ENCODE assay signal across 8 cellular contexts in the genomic region with DNA sequence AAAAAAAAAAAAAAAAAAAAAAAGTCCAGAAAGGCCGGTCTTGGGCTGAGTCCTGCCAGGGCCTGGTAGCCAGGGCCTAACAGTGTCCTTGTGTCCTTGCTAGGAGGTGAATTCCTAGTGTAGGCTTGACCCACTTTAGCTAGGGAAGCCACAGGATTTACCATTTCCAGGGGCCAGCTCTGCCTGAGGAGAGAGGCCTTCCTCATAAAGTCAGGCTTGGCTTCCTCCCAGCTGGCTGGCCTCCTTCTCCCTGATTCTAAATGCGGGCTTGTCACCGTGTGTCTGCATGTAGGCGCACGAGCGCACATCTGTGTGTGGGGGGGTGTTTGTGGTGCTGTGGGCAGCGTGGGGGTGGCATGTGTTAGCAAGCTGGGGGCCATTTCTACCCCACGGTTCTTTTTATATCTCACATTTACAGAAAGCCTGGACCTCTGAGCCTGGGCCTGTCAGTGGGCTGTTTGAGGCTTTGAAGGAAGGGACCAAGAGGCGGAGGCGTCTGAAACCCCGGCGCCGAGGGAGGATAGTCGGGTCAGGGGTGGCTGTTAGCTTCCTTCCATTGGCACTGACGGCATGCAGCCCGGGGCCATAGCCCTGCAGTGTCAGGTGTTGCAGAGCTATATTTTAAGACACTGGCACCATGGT. TPM values are rescaled to one million over a fixed set of nuclear protein-coding genes. Genes with fewer than 3 reads are reported as not detected.
DNase-seq lines count a peak whose midpoint lies in the region; ATAC-seq and TF ChIP-seq lines count a peak whose summit lies in the region.

No MANE protein-coding gene starts in this region.

- no peaks in the 10 kb centered on the region for H3K4me1 ChIP-seq in RWPE2 (ENCODE audit: insufficient read depth, poor library complexity, severe bottlenecking)
- peaks cover 8 to 14% (median 9%) of the 10 kb centered on the region in 4 donors for H3K4me1 ChIP-seq in upper lobe of left lung

- DNase-seq in DMS 273 (lab: John Stamatoyannopoulos, UW; ENCODE audit: unreplicated experiment) (peak; percentile 90), DMS 273 treated with DMSO at 0.1 percent for 48 hours (lab: John Stamatoyannopoulos, UW) (no peak), RWPE2 (ENCODE audit: low spot score) (no peak), cerebellum (ENCODE audit: low spot score) (peak; percentile 43), mesothelial cell of epicardium (ENCODE audit: low spot score in 2 of 2, unreplicated experiment in 2 of 2) (peak; percentile 43 to 58), upper lobe of left lung (no peak)

- TF ChIP-seq CTCF in RWPE2 (IDR thresholded peaks at IDR 0.05; ENCODE audit: poor library complexity, severe bottlenecking) (no peak), mesothelial cell of epicardium (IDR thresholded peaks at IDR 0.05; ENCODE audit: unreplicated experiment) (no peak), upper lobe of left lung (IDR thresholded peaks at IDR 0.05) (no peak)

- H3K4me1 Mint-ChIP-seq in mesothelial cell of epicardium, result peaks cover 18% of the 10 kb centered on the region

- peak overlapping the region; percentile 85 for H3K27ac Mint-ChIP-seq in mesothelial cell of epicardium

- 20 to 45% methylated on average over 13 to 15 of the region's 16 CpGs for WGBS in upper lobe of left lung, 2 donors

- no peaks in the 10 kb centered on the region for H3K36me3 ChIP-seq in RWPE2 (ENCODE audit: low read depth)
- no peaks in the 10 kb centered on the region for H3K36me3 ChIP-seq in upper lobe of left lung

- no peaks in the 10 kb centered on the region for H3K36me3 Mint-ChIP-seq in mesothelial cell of epicardium

- H3K4me3 ChIP-seq in RWPE2 (ENCODE audit: severe bottlenecking), result no peak overlapping the region
- no peak overlapping the region for H3K4me3 ChIP-seq in upper lobe of left lung

- H3K9me3 ChIP-seq in RWPE2 (ENCODE audit: severe bottlenecking) (no peaks in the 10 kb centered on the region), upper lobe of left lung (no peaks in the 10 kb centered on the region)

- TF ChIP-seq POLR2A in upper lobe of left lung (IDR thresholded peaks at IDR 0.05), result no peak

- H3K4me3 Mint-ChIP-seq in mesothelial cell of epicardium, result no peak overlapping the region

- no peak overlapping the region for H3K27ac ChIP-seq in RWPE2 (ENCODE audit: poor library complexity, severe bottlenecking)
- H3K27ac ChIP-seq in upper lobe of left lung, result peak overlapping the region in 3 of 4 donors; percentile 18 to 70 (median 69)

- ATAC-seq in RWPE2 (ENCODE audit: low read depth), result peak; percentile 23; the same call in 2 of the 3 replicates
- peak in 1 of 2 donors; percentile 41 for ATAC-seq in upper lobe of left lung (ENCODE audit: low FRiP score in 2 of 2)
- no peak for ATAC-seq in HG03139 (IDR thresholded peaks at IDR 0.05; ENCODE audit: unreplicated experiment)
- ATAC-seq in HG02870 (IDR thresholded peaks at IDR 0.05; ENCODE audit: unreplicated experiment), result no peak

- no peaks in the 10 kb centered on the region for H3K27me3 ChIP-seq in RWPE2 (ENCODE audit: insufficient read depth, poor library complexity, severe bottlenecking)
- no peaks in the 10 kb centered on the region for H3K27me3 ChIP-seq in upper lobe of left lung

- TF ChIP-seq EP300 in upper lobe of left lung (IDR thresholded peaks at IDR 0.05), result no peak

- H3K9me3 Mint-ChIP-seq in mesothelial cell of epicardium, result no peaks in the 10 kb centered on the region

- H3K27me3 Mint-ChIP-seq in mesothelial cell of epicardium (ENCODE audit: low read depth), result no peaks in the 10 kb centered on the region

RNA-seq across cellular contexts. Expression of gene IER2, which starts 31.7 kb away (rescaled TPM):
- total RNA-seq in cerebellum, result 10.3 TPM
- 278 to 284 TPM (median 282 TPM) in 3 replicates for total RNA-seq in mesothelial cell of epicardium
- 100 to 1,000 TPM in 4 of 6 donors, 10 to 100 TPM in 2; 94.3 to 246 (median 129) TPM for total RNA-seq in upper lobe of left lung

RNA-seq across cellular contexts. Expression of gene STX10, which starts 31.7 kb away (rescaled TPM):
- total RNA-seq in cerebellum, result 19.7 TPM
- 52.7 to 58.4 TPM (median 56.7 TPM) in 3 replicates for total RNA-seq in mesothelial cell of epicardium
- total RNA-seq in upper lobe of left lung, result 100 to 1,000 TPM in 4 of 6 donors, 10 to 100 TPM in 2; 80.0 to 348 (median 107) TPM

Comparison
In these comparisons a context has a peak if more than half of its experiments do, and no peak if none do; other contexts are left out.
1. DNase-seq: peak in DMS 273 (single experiment), cerebellum (single experiment) and mesothelial cell of epicardium (2 of 2); none in DMS 273 treated with DMSO at 0.1 percent for 48 hours (single experiment), RWPE2 (single experiment) and upper lobe of left lung (0 of 2).